7 cellular contexts compared by ENCODE assay signal in genomic region chr9:89815903-89816573, GRCh38.
DNase-seq lines count a peak whose midpoint lies in the region; ATAC-seq lines count a peak whose summit lies in the region.

No MANE protein-coding gene starts in this region.

- intact Hi-C loops in sciatic nerve (cut with DNase I) = no loop called here

- ATAC-seq in GM19025 (IDR thresholded peaks at IDR 0.05; ENCODE audit: low read depth, unreplicated experiment) (peak; percentile 88), HG02623 (IDR thresholded peaks at IDR 0.05; ENCODE audit: unreplicated experiment) (peak; percentile 92), sciatic nerve (peak; percentile 48)

- DNase-seq in NAMALWA (ENCODE audit: low spot score) (peak; percentile 35), sciatic nerve (ENCODE audit: low spot score) (no peak), NCI-H1092 (lab: John Stamatoyannopoulos, UW) (no peak), pons (ENCODE audit: low spot score) (no peak)
- no peak for DNase-seq in effector CD4-positive, alpha-beta T cell
